Comparison of ENCODE assay signal across 16 cellular contexts in the genomic region with DNA sequence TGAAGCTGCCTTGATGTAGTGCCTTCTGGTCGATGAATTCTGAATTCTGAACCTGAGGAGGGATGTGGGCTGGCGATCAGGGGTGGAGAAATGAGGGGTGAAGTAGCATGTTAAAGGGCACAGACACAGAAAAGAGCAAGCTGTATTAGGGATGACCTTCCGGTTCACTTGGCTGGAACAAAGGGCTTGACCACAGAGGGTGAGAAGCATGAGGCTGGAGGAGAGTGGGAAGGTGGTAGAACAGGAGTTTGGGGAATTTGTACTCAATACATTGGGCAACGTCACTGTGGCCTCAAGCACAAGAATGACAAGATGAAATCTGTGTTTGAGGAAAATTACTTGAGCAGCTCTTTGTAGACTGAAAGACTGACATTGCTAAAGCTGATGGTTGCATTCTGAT.
DNase-seq lines count a peak whose midpoint lies in the region; ATAC-seq and TF ChIP-seq lines count a peak whose summit lies in the region.
"Had no signal": no experiment of that assay in that cellular context is flagged by ENCODE, and none has a peak within 500 bp of the region (broad histone marks: within the 10 kb centered on the region; RNA-seq: fewer than 3 reads in every experiment).

No MANE protein-coding gene starts in this region.

- H3K36me3 ChIP-seq in neutrophil, result no peaks in the 10 kb centered on the region
- no peaks in the 10 kb centered on the region for H3K36me3 ChIP-seq in subcutaneous abdominal adipose tissue (ENCODE audit: control insufficient read depth in 5 of 5, insufficient read depth in 5 of 5, low read length in 5 of 5)
- H3K36me3 ChIP-seq: SJSA1 had no signal

- H3K4me1 Mint-ChIP-seq in endothelial cell (ENCODE audit: unreplicated experiment), result peaks cover 22% of the 10 kb centered on the region

- no peak for TF ChIP-seq RAD21 in Ishikawa (IDR thresholded peaks at IDR 0.05; ENCODE audit: low read depth)

- no peaks in the 10 kb centered on the region for H3K9me3 Mint-ChIP-seq in endothelial cell (ENCODE audit: unreplicated experiment)
- H3K9me3 Mint-ChIP-seq: IgD-negative memory B cell had no signal

- TF ChIP-seq CTCF in endothelial cell (IDR thresholded peaks at IDR 0.05; ENCODE audit: unreplicated experiment) (no peak), neutrophil (IDR thresholded peaks at IDR 0.05) (no peak)

- peaks cover 6% of the 10 kb centered on the region for H3K27me3 Mint-ChIP-seq in endothelial cell (ENCODE audit: unreplicated experiment)
- H3K27me3 Mint-ChIP-seq: IgD-negative memory B cell had no signal

- H3K36me3 Mint-ChIP-seq in endothelial cell (ENCODE audit: low read depth, unreplicated experiment), result no peaks in the 10 kb centered on the region
- H3K36me3 Mint-ChIP-seq: IgD-negative memory B cell had no signal

- H3K9ac ChIP-seq in subcutaneous abdominal adipose tissue (ENCODE audit: low read length in 5 of 5), result no peak overlapping the region

- no peak for DNase-seq in endothelial cell (ENCODE audit: low spot score)
- no peak for DNase-seq in SIG-M5 (lab: John Stamatoyannopoulos, UW)
- no peak for DNase-seq in central memory CD4-positive, alpha-beta T cell
- DNase-seq: COR-L47; H7; MV-4-11; NCI-H1930; NCI-H2171; NCI-H446 treated with DMSO at 0.1 percent for 48 hours; NK-92 treated with Interleukin-12 subunit alpha and Interleukin-12 subunit beta, amount 100 ng/mL, for 24 hours had no signal

- TF ChIP-seq EP300 in Ishikawa (IDR thresholded peaks at IDR 0.05; ENCODE audit: borderline replicate concordance), result no peak

- H3K4me1 ChIP-seq in neutrophil (ENCODE audit: control insufficient read depth in 1 of 2, insufficient read depth in 1 of 2, low read depth in 1 of 2, low read length in 1 of 2) (peaks cover 50 to 51% of the 10 kb centered on the region in 2 experiments), subcutaneous abdominal adipose tissue (ENCODE audit: control insufficient read depth in 5 of 5, insufficient read depth in 5 of 5, low read length in 5 of 5) (peaks cover 15 to 53% (median 46%) of the 10 kb centered on the region in 5 donors)
- H3K4me1 ChIP-seq: SJSA1 had no signal

- peak overlapping the region; percentile 57 for H3K27ac ChIP-seq in neutrophil
- H3K27ac ChIP-seq in subcutaneous abdominal adipose tissue (ENCODE audit: low read depth, low read length), result peak overlapping the region; percentile 32
- H3K27ac ChIP-seq: SJSA1 had no signal

- ATAC-seq in HG03571 (IDR thresholded peaks at IDR 0.05; ENCODE audit: unreplicated experiment), result no peak

- H3K4me3 ChIP-seq in neutrophil (ENCODE audit: low read depth in 1 of 2, low read length in 1 of 2), result no peak overlapping the region
- peak overlapping the region in 1 of 5 donors; percentile 1 for H3K4me3 ChIP-seq in subcutaneous abdominal adipose tissue (ENCODE audit: low read depth in 1 of 5, low read length in 5 of 5)
- H3K4me3 ChIP-seq: SJSA1 had no signal

- no peaks in the 10 kb centered on the region for H3K9me3 ChIP-seq in neutrophil
- no peaks in the 10 kb centered on the region for H3K9me3 ChIP-seq in subcutaneous abdominal adipose tissue (ENCODE audit: control insufficient read depth in 5 of 5, low read length in 5 of 5)
- H3K9me3 ChIP-seq: SJSA1 had no signal

- no peak overlapping the region for H3K4me3 Mint-ChIP-seq in endothelial cell (ENCODE audit: unreplicated experiment)
- H3K4me3 Mint-ChIP-seq: IgD-negative memory B cell had no signal

- H3K27ac Mint-ChIP-seq in endothelial cell (ENCODE audit: unreplicated experiment), result peak overlapping the region; percentile 4
- H3K27ac Mint-ChIP-seq: IgD-negative memory B cell had no signal

- H3K27me3 ChIP-seq in neutrophil (no peaks in the 10 kb centered on the region), subcutaneous abdominal adipose tissue (ENCODE audit: control insufficient read depth in 5 of 5, insufficient read depth in 4 of 5, low read length in 5 of 5) (no peaks in the 10 kb centered on the region)
- H3K27me3 ChIP-seq: SJSA1 had no signal

TF ChIP-seq in Ishikawa, 13 proteins besides CTCF, POLR2A, EP300 and RAD21:
- TF ChIP-seq, protein P1, sequence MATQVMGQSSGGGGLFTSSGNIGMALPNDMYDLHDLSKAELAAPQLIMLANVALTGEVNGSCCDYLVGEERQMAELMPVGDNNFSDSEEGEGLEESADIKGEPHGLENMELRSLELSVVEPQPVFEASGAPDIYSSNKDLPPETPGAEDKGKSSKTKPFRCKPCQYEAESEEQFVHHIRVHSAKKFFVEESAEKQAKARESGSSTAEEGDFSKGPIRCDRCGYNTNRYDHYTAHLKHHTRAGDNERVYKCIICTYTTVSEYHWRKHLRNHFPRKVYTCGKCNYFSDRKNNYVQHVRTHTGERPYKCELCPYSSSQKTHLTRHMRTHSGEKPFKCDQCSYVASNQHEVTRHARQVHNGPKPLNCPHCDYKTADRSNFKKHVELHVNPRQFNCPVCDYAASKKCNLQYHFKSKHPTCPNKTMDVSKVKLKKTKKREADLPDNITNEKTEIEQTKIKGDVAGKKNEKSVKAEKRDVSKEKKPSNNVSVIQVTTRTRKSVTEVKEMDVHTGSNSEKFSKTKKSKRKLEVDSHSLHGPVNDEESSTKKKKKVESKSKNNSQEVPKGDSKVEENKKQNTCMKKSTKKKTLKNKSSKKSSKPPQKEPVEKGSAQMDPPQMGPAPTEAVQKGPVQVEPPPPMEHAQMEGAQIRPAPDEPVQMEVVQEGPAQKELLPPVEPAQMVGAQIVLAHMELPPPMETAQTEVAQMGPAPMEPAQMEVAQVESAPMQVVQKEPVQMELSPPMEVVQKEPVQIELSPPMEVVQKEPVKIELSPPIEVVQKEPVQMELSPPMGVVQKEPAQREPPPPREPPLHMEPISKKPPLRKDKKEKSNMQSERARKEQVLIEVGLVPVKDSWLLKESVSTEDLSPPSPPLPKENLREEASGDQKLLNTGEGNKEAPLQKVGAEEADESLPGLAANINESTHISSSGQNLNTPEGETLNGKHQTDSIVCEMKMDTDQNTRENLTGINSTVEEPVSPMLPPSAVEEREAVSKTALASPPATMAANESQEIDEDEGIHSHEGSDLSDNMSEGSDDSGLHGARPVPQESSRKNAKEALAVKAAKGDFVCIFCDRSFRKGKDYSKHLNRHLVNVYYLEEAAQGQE (IDR thresholded peaks at IDR 0.05; ENCODE audit: low read depth), result no peak
- TF ChIP-seq TAF1 (IDR thresholded peaks at IDR 0.05; ENCODE audit: low read depth), result no peak
- TF ChIP-seq TEAD4 (IDR thresholded peaks at IDR 0.05), result peak; percentile 38; the same call in 1 of the 2 replicates
- TF ChIP-seq, protein P2, sequence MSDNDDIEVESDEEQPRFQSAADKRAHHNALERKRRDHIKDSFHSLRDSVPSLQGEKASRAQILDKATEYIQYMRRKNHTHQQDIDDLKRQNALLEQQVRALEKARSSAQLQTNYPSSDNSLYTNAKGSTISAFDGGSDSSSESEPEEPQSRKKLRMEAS (IDR thresholded peaks at IDR 0.05), result peak; percentile 81
